In the genomic region with DNA sequence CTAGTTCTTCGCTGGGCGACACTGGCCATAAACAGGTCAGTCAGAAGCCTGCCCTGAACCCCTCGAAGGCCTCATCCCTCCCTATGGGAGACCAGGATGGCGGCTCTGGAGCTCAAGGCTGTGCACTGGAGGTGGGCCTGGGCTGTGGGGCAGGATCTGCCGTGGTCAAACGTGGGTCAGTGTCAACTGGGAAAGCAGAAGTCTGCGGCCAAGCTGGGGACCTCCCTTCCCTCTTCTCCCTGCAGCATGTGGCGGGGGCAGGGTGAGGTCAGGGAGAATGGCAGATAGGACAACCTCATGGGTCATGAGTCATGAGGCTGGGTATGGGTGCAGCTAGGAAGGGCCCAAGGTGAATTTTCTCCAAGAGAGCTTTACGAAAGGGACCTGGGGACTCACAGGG, we compare ENCODE assay signal across 21 cellular contexts.
A peak's percentile ranks its signal among the peaks of the same experiment; 100 is the strongest.
DNase-seq lines count a peak whose midpoint lies in the region; ATAC-seq and TF ChIP-seq lines count a peak whose summit lies in the region.
"Had no signal": no experiment of that assay in that cellular context is flagged by ENCODE, and none has a peak within 500 bp of the region (broad histone marks: within the 10 kb centered on the region; RNA-seq: fewer than 3 reads in every experiment).

No MANE protein-coding gene starts in this region.

- peaks cover 10 to 20% of the 10 kb centered on the region in 2 donors for H3K4me1 ChIP-seq in naive thymus-derived CD4-positive, alpha-beta T cell (ENCODE audit: control insufficient read depth in 2 of 2, insufficient read depth in 2 of 2, low read length in 2 of 2)

- H3K27ac Mint-ChIP-seq in stimulated activated naive CD8-positive, alpha-beta T cell treated with anti-CD3 and anti-CD28 coated beads, Interleukin-15, amount 100 ng/mL, for 72 hours = no peak overlapping the region
- H3K27ac Mint-ChIP-seq in naive thymus-derived CD4-positive, alpha-beta T cell = peak overlapping the region in 4 of 9 donors; percentile 59 to 97 (median 64)
- H3K27ac Mint-ChIP-seq: activated naive CD8-positive, alpha-beta T cell treated with anti-CD3 and anti-CD28 coated beads, Interleukin-2, amount 10 ng/mL, durations not matched to agents 7 days and 5 days; dendritic cell treated with granulocyte-macrophage colony-stimulating factor and Interleukin-4, amounts not matched to agents 40 ng/mL and 50 ng/mL, for 4 days had no signal

- DNase-seq in stimulated activated naive CD8-positive, alpha-beta T cell treated with anti-CD3 and anti-CD28 coated beads, Interleukin-15, Interleukin-2, amounts not matched to agents 100 U/mL and 50 U/mL, for 24 hours = peak; percentile 37
- DNase-seq in stimulated activated naive CD8-positive, alpha-beta T cell treated with anti-CD3 and anti-CD28 coated beads, Interleukin-15, amount 100 ng/mL, for 72 hours = no peak
- DNase-seq in UCSD-AML1 (lab: John Stamatoyannopoulos, UW; ENCODE audit: unreplicated experiment) (peak; percentile 72), DMS114 treated with DMSO at 0.1 percent for 48 hours (lab: John Stamatoyannopoulos, UW; ENCODE audit: unreplicated experiment) (no peak), NCI-H2107 (lab: John Stamatoyannopoulos, UW) (no peak), A172 (ENCODE audit: low spot score) (no peak), GM10248 (ENCODE audit: extremely low spot score) (no peak)
- no peak for DNase-seq in naive thymus-derived CD4-positive, alpha-beta T cell
- DNase-seq: activated CD4-positive, CD25-positive, alpha-beta regulatory T cell treated with anti-CD3 and anti-CD28 coated beads, Interleukin-2, amount 50 U/mL, for 72 hours; activated naive CD8-positive, alpha-beta T cell treated with anti-CD3 and anti-CD28 coated beads, Interleukin-2, amount 10 ng/mL, durations not matched to agents 7 days and 5 days; CD8-positive, alpha-beta memory T cell; DMS79 treated with DMSO at 0.1 percent for 48 hours; MM.1S; NCI-H187; NCI-H345; NCI-H82 had no signal

- H3K9me3 ChIP-seq in naive thymus-derived CD4-positive, alpha-beta T cell (ENCODE audit: control insufficient read depth in 2 of 3, low read length in 3 of 3) = peaks cover 0 to 8% (median 0%) of the 10 kb centered on the region in 3 experiments
- H3K9me3 ChIP-seq: SJSA1, suprapubic skin had no signal

- ATAC-seq in stimulated activated naive CD8-positive, alpha-beta T cell treated with anti-CD3 and anti-CD28 coated beads, Interleukin-15, Interleukin-2, amounts not matched to agents 100 U/mL and 50 U/mL, for 24 hours = no peak
- ATAC-seq in stimulated activated naive CD8-positive, alpha-beta T cell treated with anti-CD3 and anti-CD28 coated beads, Interleukin-15, amount 100 ng/mL, for 72 hours = no peak
- peak; percentile 48 for ATAC-seq in naive thymus-derived CD4-positive, alpha-beta T cell

- H3K27me3 ChIP-seq in naive thymus-derived CD4-positive, alpha-beta T cell (ENCODE audit: control insufficient read depth in 2 of 2, insufficient read depth in 2 of 2, low read length in 2 of 2) = no peaks in the 10 kb centered on the region
- H3K27me3 ChIP-seq: SJSA1 had no signal

- no peaks in the 10 kb centered on the region for H3K36me3 ChIP-seq in naive thymus-derived CD4-positive, alpha-beta T cell (ENCODE audit: control insufficient read depth in 2 of 3, insufficient read depth in 3 of 3, low read length in 3 of 3)
- H3K36me3 ChIP-seq: SJSA1, suprapubic skin had no signal

- intact Hi-C loops in naive thymus-derived CD4-positive, alpha-beta T cell (cut with micrococcal nuclease) = loop anchor here in 1 of 2 donors (5.0 kb wide), 2 partner anchors 132 to 1043 kb away; a partner anchor contains a TSS

- no peak overlapping the region for H3K4me3 Mint-ChIP-seq in stimulated activated naive CD8-positive, alpha-beta T cell treated with anti-CD3 and anti-CD28 coated beads, Interleukin-15, amount 100 ng/mL, for 72 hours
- peak overlapping the region in 1 of 10 donors; percentile 29 for H3K4me3 Mint-ChIP-seq in naive thymus-derived CD4-positive, alpha-beta T cell
- H3K4me3 Mint-ChIP-seq: activated naive CD8-positive, alpha-beta T cell treated with anti-CD3 and anti-CD28 coated beads, Interleukin-2, amount 10 ng/mL, durations not matched to agents 7 days and 5 days; dendritic cell treated with granulocyte-macrophage colony-stimulating factor and Interleukin-4, amounts not matched to agents 40 ng/mL and 50 ng/mL, for 4 days had no signal

- no peak overlapping the region for H3K27ac ChIP-seq in naive thymus-derived CD4-positive, alpha-beta T cell (ENCODE audit: low read depth, low read length)
- H3K27ac ChIP-seq: GM23248, SJSA1, suprapubic skin had no signal

- POLR2A ChIA-PET in naive thymus-derived CD4-positive, alpha-beta T cell (lab: Charles Lee) = no interaction called here
- POLR2A ChIA-PET in GM10248 (lab: Yijun Ruan, JAX) = interaction anchor here (0.6 kb wide), 1 partner anchor 1987 kb away, joined by 4 read pairs; no protein-coding TSS in a partner anchor

- no peaks in the 10 kb centered on the region for H3K36me3 Mint-ChIP-seq in naive thymus-derived CD4-positive, alpha-beta T cell
- H3K36me3 Mint-ChIP-seq: activated naive CD8-positive, alpha-beta T cell treated with anti-CD3 and anti-CD28 coated beads, Interleukin-2, amount 10 ng/mL, durations not matched to agents 7 days and 5 days; CD8-positive, alpha-beta memory T cell had no signal

- H3K4me3 ChIP-seq in naive thymus-derived CD4-positive, alpha-beta T cell (ENCODE audit: low read length) = no peak overlapping the region
- H3K4me3 ChIP-seq: GM23248, lung, SJSA1, suprapubic skin had no signal

- no peak for TF ChIP-seq CTCF in GM10248 (IDR thresholded peaks at IDR 0.05; ENCODE audit: control extremely low read depth, extremely low read depth, low read depth, missing control alignments)

- H3K9me3 Mint-ChIP-seq in stimulated activated naive CD8-positive, alpha-beta T cell treated with anti-CD3 and anti-CD28 coated beads, Interleukin-15, amount 100 ng/mL, for 72 hours = peaks cover 0 to 14% of the 10 kb centered on the region in 2 donors
- H3K9me3 Mint-ChIP-seq in naive thymus-derived CD4-positive, alpha-beta T cell = no peaks in the 10 kb centered on the region
- H3K9me3 Mint-ChIP-seq: activated naive CD8-positive, alpha-beta T cell treated with anti-CD3 and anti-CD28 coated beads, Interleukin-2, amount 10 ng/mL, durations not matched to agents 7 days and 5 days; CD8-positive, alpha-beta memory T cell; dendritic cell treated with granulocyte-macrophage colony-stimulating factor and Interleukin-4, amounts not matched to agents 40 ng/mL and 50 ng/mL, for 4 days had no signal

- H3K27me3 Mint-ChIP-seq in stimulated activated naive CD8-positive, alpha-beta T cell treated with anti-CD3 and anti-CD28 coated beads, Interleukin-15, amount 100 ng/mL, for 72 hours = peaks cover 8% of the 10 kb centered on the region
- H3K27me3 Mint-ChIP-seq in naive thymus-derived CD4-positive, alpha-beta T cell = peaks cover 0 to 10% (median 0%) of the 10 kb centered on the region in 5 donors

- CTCF ChIA-PET in naive thymus-derived CD4-positive, alpha-beta T cell (lab: Charles Lee) = interaction anchor here (0.5 to 0.6 kb wide), 2 partner anchors 204 to 264 kb away, joined by 3 to 4 read pairs; no protein-coding TSS in a partner anchor
- CTCF ChIA-PET in GM10248 (lab: Yijun Ruan, JAX) = interaction anchor here (1.1 to 2.6 kb wide), 3 partner anchors 10 to 288 kb away, joined by 3 to 13 read pairs (median 9); no protein-coding TSS in a partner anchor

- H3K4me1 Mint-ChIP-seq in stimulated activated naive CD8-positive, alpha-beta T cell treated with anti-CD3 and anti-CD28 coated beads, Interleukin-15, amount 100 ng/mL, for 72 hours = peaks cover 38% of the 10 kb centered on the region
- H3K4me1 Mint-ChIP-seq in naive thymus-derived CD4-positive, alpha-beta T cell = peaks cover 0 to 19% (median 11%) of the 10 kb centered on the region in 7 donors

Comparison
In these comparisons a context has a peak if more than half of its experiments do, and no peak if none do; other contexts are left out.
1. DNase-seq: peak in stimulated activated naive CD8-positive, alpha-beta T cell treated with anti-CD3 and anti-CD28 coated beads, Interleukin-15, Interleukin-2, amounts not matched to agents 100 U/mL and 50 U/mL, for 24 hours (single experiment) and UCSD-AML1 (single experiment); none in stimulated activated naive CD8-positive, alpha-beta T cell treated with anti-CD3 and anti-CD28 coated beads, Interleukin-15, amount 100 ng/mL, for 72 hours (0 of 2), naive thymus-derived CD4-positive, alpha-beta T cell (0 of 9), DMS114 treated with DMSO at 0.1 percent for 48 hours (single experiment), NCI-H2107 (single experiment), A172 (single experiment) and GM10248 (single experiment).